ENCODE assay signal across 3 cellular contexts in genomic region chr11:86999388-86999787, GRCh38.
TF ChIP-seq lines count a peak whose summit lies in the region.

No MANE protein-coding gene starts in this region.

TF ChIP-seq in SK-N-SH, 30 proteins besides CTCF, POLR2A, EP300 and RAD21:
- no peak for TF ChIP-seq RFX5 (IDR thresholded peaks at IDR 0.05; ENCODE audit: low read length)
- TF ChIP-seq MXI1 (IDR thresholded peaks at IDR 0.05; ENCODE audit: low read depth, low read length): no peak
- TF ChIP-seq NRF1 (IDR thresholded peaks at IDR 0.05; ENCODE audit: low read depth, low read length): no peak
- no peak for TF ChIP-seq SIN3A (IDR thresholded peaks at IDR 0.05; ENCODE audit: borderline replicate concordance, low read depth, low read length)
- no peak for TF ChIP-seq USF1 (IDR thresholded peaks at IDR 0.05; ENCODE audit: borderline replicate concordance, low read depth)
- TF ChIP-seq SMC3 (IDR thresholded peaks at IDR 0.05; ENCODE audit: low read depth, low read length): no peak
- no peak for TF ChIP-seq ELF1 (IDR thresholded peaks at IDR 0.05)
- no peak for TF ChIP-seq FOXM1 (IDR thresholded peaks at IDR 0.05; ENCODE audit: low read depth)
- TF ChIP-seq TEAD4 (IDR thresholded peaks at IDR 0.05; ENCODE audit: borderline replicate concordance, insufficient read depth): no peak
- no peak for TF ChIP-seq POLR2AphosphoS5 (IDR thresholded peaks at IDR 0.05; ENCODE audit: low read depth, low read length)
- no peak for TF ChIP-seq RXRA (IDR thresholded peaks at IDR 0.05; ENCODE audit: borderline replicate concordance, low read depth)
- no peak for TF ChIP-seq PBX3 (IDR thresholded peaks at IDR 0.05)
- no peak for TF ChIP-seq YY1 (IDR thresholded peaks at IDR 0.05; ENCODE audit: low read depth)
- TF ChIP-seq REST (IDR thresholded peaks at IDR 0.05; ENCODE audit: low read depth, low read length): no peak
- TF ChIP-seq FOSL2 (IDR thresholded peaks at IDR 0.05; ENCODE audit: borderline replicate concordance, low read depth): no peak
- no peak for TF ChIP-seq TCF12 (IDR thresholded peaks at IDR 0.05)
- no peak for TF ChIP-seq FOXJ3 (CRISPR knock-in tag; IDR thresholded peaks at IDR 0.05)

TF ChIP-seq in SK-N-SH treated with all-trans-retinoic acid at 6 μM for 48 hours, 23 proteins besides CTCF, POLR2A, EP300 and RAD21:
- TF ChIP-seq ZC3H10 (CRISPR knock-in tag; IDR thresholded peaks at IDR 0.05): no peak
- TF ChIP-seq CREB5 (CRISPR knock-in tag; IDR thresholded peaks at IDR 0.05; ENCODE audit: low read depth): no peak
- TF ChIP-seq ZNF565 (CRISPR knock-in tag; conservative IDR thresholded peaks at IDR 0.05; ENCODE audit: low read depth): no peak
- TF ChIP-seq TCF4 (CRISPR knock-in tag; IDR thresholded peaks at IDR 0.05; ENCODE audit: borderline replicate concordance): no peak
- TF ChIP-seq ZFP30 (CRISPR knock-in tag; IDR thresholded peaks at IDR 0.05): no peak

TF ChIP-seq in IMR-90, 13 proteins besides CTCF, POLR2A, EP300 and RAD21:
- TF ChIP-seq FOS (IDR thresholded peaks at IDR 0.05; ENCODE audit: low read depth, low read length) (no peak), CHD1 (IDR thresholded peaks at IDR 0.05; ENCODE audit: low read depth, low read length) (no peak), MAFK (IDR thresholded peaks at IDR 0.05; ENCODE audit: low read depth, low read length) (no peak), MAZ (IDR thresholded peaks at IDR 0.05; ENCODE audit: borderline replicate concordance, low read depth, low read length) (no peak), ELK1 (IDR thresholded peaks at IDR 0.05; ENCODE audit: borderline replicate concordance, low read depth, low read length) (no peak), RCOR1 (IDR thresholded peaks at IDR 0.05; ENCODE audit: insufficient replicate concordance, low read length) (no peak), CEBPB (IDR thresholded peaks at IDR 0.05; ENCODE audit: low read depth, low read length) (no peak), NFE2L2 (IDR thresholded peaks at IDR 0.05; ENCODE audit: low read depth, low read length) (no peak), RFX5 (IDR thresholded peaks at IDR 0.05; ENCODE audit: low read depth, low read length) (no peak), USF2 (IDR thresholded peaks at IDR 0.05; ENCODE audit: low read depth, low read length) (no peak), MXI1 (IDR thresholded peaks at IDR 0.05; ENCODE audit: borderline replicate concordance, low read depth, low read length) (no peak), SMC3 (IDR thresholded peaks at IDR 0.05; ENCODE audit: low read depth, low read length) (no peak), BHLHE40 (IDR thresholded peaks at IDR 0.05; ENCODE audit: low read depth, low read length) (no peak)
